Comparison of ENCODE assay signal across 8 cellular contexts in the genomic region with DNA sequence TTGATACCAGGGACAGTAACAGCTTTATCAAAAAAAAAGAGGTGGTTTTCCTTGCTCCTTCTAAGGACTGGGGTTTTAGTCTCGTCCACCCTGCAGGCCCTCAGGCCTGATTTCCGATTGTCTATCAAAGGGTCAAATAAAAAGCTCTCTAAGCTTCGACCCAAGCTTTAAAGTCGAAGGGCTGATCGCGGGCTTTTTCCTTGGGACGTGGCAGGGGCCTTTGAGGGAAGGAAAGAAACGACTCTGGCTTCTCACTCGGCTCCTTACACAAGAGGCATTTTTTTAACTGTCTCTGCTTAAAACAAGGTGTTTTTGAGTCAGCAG. TPM values are rescaled to one million over a fixed set of nuclear protein-coding genes. Genes with fewer than 3 reads are reported as not detected.
DNase-seq lines count a peak whose midpoint lies in the region; TF ChIP-seq lines count a peak whose summit lies in the region.

No MANE protein-coding gene starts in this region.

- no peaks in the 10 kb centered on the region for H3K36me3 Mint-ChIP-seq in HFFc6 (ENCODE audit: low read depth)

- POLR2A ChIA-PET in AG04450 (lab: Yijun Ruan, JAX) = interaction anchor here (0.7 to 1.0 kb wide), 3 partner anchors 63 to 152 kb away, joined by 3 to 18 read pairs (median 12); partner anchors contain the start of gene YEATS2

- H3K36me3 ChIP-seq in breast epithelium (no peaks in the 10 kb centered on the region), muscle layer of colon (ENCODE audit: insufficient read depth, low read length) (no peaks in the 10 kb centered on the region)

- no peak for TF ChIP-seq CTCF in AG04450 (IDR thresholded peaks at IDR 0.05; ENCODE audit: low read depth, low read length)
- no peak for TF ChIP-seq CTCF in HFFc6 (IDR thresholded peaks at IDR 0.05)
- TF ChIP-seq CTCF in breast epithelium (IDR thresholded peaks at IDR 0.05) = no peak
- TF ChIP-seq CTCF in GM20000 (IDR thresholded peaks at IDR 0.05; ENCODE audit: extremely low read depth, missing control alignments) = no peak

- H3K9me3 ChIP-seq in AG04450 (ENCODE audit: control insufficient read depth, insufficient read depth, low read length) = no peaks in the 10 kb centered on the region; the same call in 1 of the 2 replicates
- H3K9me3 ChIP-seq in breast epithelium = no peaks in the 10 kb centered on the region
- no peaks in the 10 kb centered on the region for H3K9me3 ChIP-seq in muscle layer of colon (ENCODE audit: low read length)

- peaks cover 4% of the 10 kb centered on the region for H3K27me3 Mint-ChIP-seq in HFFc6 (ENCODE audit: insufficient read depth)

- TF ChIP-seq POLR2A in breast epithelium (IDR thresholded peaks at IDR 0.05) = no peak

- H3K27ac Mint-ChIP-seq in HFFc6 = peak overlapping the region; percentile 83

- H3K4me1 Mint-ChIP-seq in HFFc6 (ENCODE audit: low read depth) = peaks cover 27% of the 10 kb centered on the region

- no peaks in the 10 kb centered on the region for H3K9me3 Mint-ChIP-seq in HFFc6

- intact Hi-C loops in breast epithelium (cut with DNase I; ENCODE audit: low total_unique reads) = loop anchor here (2.0 kb wide), 1 partner anchor 66 kb away; no protein-coding TSS in a partner anchor

- peak overlapping the region; percentile 91 for H3K4me3 Mint-ChIP-seq in HFFc6

- H3K27me3 ChIP-seq in AG04450 (ENCODE audit: control insufficient read depth, insufficient read depth, low read length) (no peaks in the 10 kb centered on the region), breast epithelium (no peaks in the 10 kb centered on the region), muscle layer of colon (ENCODE audit: control insufficient read depth in 1 of 2, insufficient read depth in 2 of 2, low read length in 2 of 2) (no peaks in the 10 kb centered on the region)

- peaks cover 0 to 4% of the 10 kb centered on the region in 2 donors for H3K4me1 ChIP-seq in breast epithelium
- H3K4me1 ChIP-seq in muscle layer of colon (ENCODE audit: insufficient read depth, low read length) = peaks cover 16% of the 10 kb centered on the region

- CTCF ChIA-PET in AG04450 (lab: Charles Lee) = interaction anchor here (1.9 to 2.0 kb wide), 2 partner anchors 132 to 166 kb away, joined by 5 to 7 read pairs; no protein-coding TSS in a partner anchor

- H3K4me3 ChIP-seq in AG04450 (ENCODE audit: low read depth, low read length) (peak overlapping the region; percentile 89), breast epithelium (peak overlapping the region; percentile 97 to 100 (median 100)), muscle layer of colon (ENCODE audit: low read depth in 1 of 2, low read length in 2 of 2) (peak overlapping the region; percentile 88 to 99)

- DNase-seq in AG04450 (ENCODE audit: low read depth, low spot score) (no peak), HFFc6 (no peak), breast epithelium (ENCODE audit: low spot score in 2 of 2) (no peak), GM20000 (ENCODE audit: low spot score) (no peak), NCI-H1436 (lab: John Stamatoyannopoulos, UW) (no peak), 8988T (no peak)
- DNase-seq in stimulated activated CD4-positive, alpha-beta T cell treated with anti-CD3 and anti-CD28 coated beads, Interleukin-15, amount 100 ng/mL, for 24 hours = no peak

- peak overlapping the region; percentile 61 for H3K9ac ChIP-seq in muscle layer of colon (ENCODE audit: low read length)

- H3K27ac ChIP-seq in AG04450 (ENCODE audit: low read depth, low read length) (peak overlapping the region; percentile 96), breast epithelium (peak overlapping the region; percentile 100), muscle layer of colon (ENCODE audit: low read depth, low read length) (peak overlapping the region; percentile 83)

RNA-seq across cellular contexts. Expression of gene KLHL24, which starts 0.4 kb away (rescaled TPM):
- polyA plus RNA-seq in AG04450 (2011; rRNA removed) = 26.4 and 33.6 TPM in 2 replicates
- 45.5 and 83.9 TPM in 2 replicates for polyA minus RNA-seq in AG04450 (2011; rRNA and poly(A)+ RNA removed)
- total RNA-seq in HFFc6 (2021; fragmentation: NEBNext Ultra II Directional; extraction: Animal tissue kit (Norgen Biotek cat#: 25700)) = 10 to 100 TPM in 1 of 6 experiments, 1 to 10 TPM in 5; 5.6 to 15.1 (median 6.7) TPM
- 100 to 1,000 TPM; 108 to 184 (median 129) TPM for total RNA-seq in breast epithelium

Comparison
In these comparisons a context has a peak if more than half of its experiments do, and no peak if none do; other contexts are left out.
1. RNA of gene KLHL24, which starts 0.4 kb away (total RNA-seq): 108 to 184 TPM in breast epithelium; 5.6 to 15.1 TPM in HFFc6; every median in the first group is over 4 times any median in the second.
2. Peak in every context shown above with its lines, with median percentiles within 50 percentile points of each other: H3K27ac ChIP-seq and H3K4me3 ChIP-seq.